ENCODE assay signal across 8 cellular contexts in genomic region chr14:59964251-59965007, GRCh38. TPM values are rescaled to one million over a fixed set of nuclear protein-coding genes. Genes with fewer than 3 reads are reported as not detected.
DNase-seq lines count a peak whose midpoint lies in the region; ATAC-seq and TF ChIP-seq lines count a peak whose summit lies in the region.

No MANE protein-coding gene starts in this region.

- in situ Hi-C loops in G401 (cut with HindIII; ENCODE audit: low sequenced_read_pairs) = no loop called here

- no peak overlapping the region for H3K27ac ChIP-seq in cardiac muscle cell
- H3K27ac ChIP-seq in dorsolateral prefrontal cortex = peak overlapping the region in 12 of 59 donors; percentile 1 to 92 (median 67)
- no peak overlapping the region for H3K27ac ChIP-seq in upper lobe of right lung

- DNase-seq in cardiac muscle cell (ENCODE audit: low read depth in 1 of 2, low spot score in 1 of 2) (peak; percentile 7 to 8), Right ventricle myocardium superior (no peak), dorsolateral prefrontal cortex (no peak), upper lobe of right lung (no peak), NCI-H69 (lab: John Stamatoyannopoulos, UW) (no peak), G401 (ENCODE audit: low spot score) (no peak)
- DNase-seq in activated naive CD4-positive, alpha-beta T cell treated with anti-CD3 and anti-CD28 coated beads, Interleukin-2, amount 50 U/mL, for 16 hours = no peak

- no peaks in the 10 kb centered on the region for H3K36me3 ChIP-seq in cardiac muscle cell
- H3K36me3 ChIP-seq in upper lobe of right lung = no peaks in the 10 kb centered on the region

- no peaks in the 10 kb centered on the region for H3K9me3 ChIP-seq in cardiac muscle cell (ENCODE audit: low read depth)
- H3K9me3 ChIP-seq in upper lobe of right lung = no peaks in the 10 kb centered on the region

- H3K27me3 ChIP-seq in cardiac muscle cell (no peaks in the 10 kb centered on the region), dorsolateral prefrontal cortex (no peaks in the 10 kb centered on the region), upper lobe of right lung (no peaks in the 10 kb centered on the region)

- intact Hi-C loops in Right ventricle myocardium superior (cut with DNase I) = loop anchor here (5.0 kb wide), 2 partner anchors 203 to 223 kb away; partner anchors contain the start of gene DHRS7
- intact Hi-C loops in dorsolateral prefrontal cortex (cut with DNase I) = loop anchor here (2.0 to 10.0 kb wide), 3 partner anchors 130 to 220 kb away; partner anchors contain the start of genes DHRS7 (in 1 of the 2) and PCNX4 (in 1 of the 2)
- intact Hi-C loops in upper lobe of right lung (cut with DNase I) = loop anchor here (10.0 kb wide), 1 partner anchor 220 kb away; no protein-coding TSS in a partner anchor

- no peak for ATAC-seq in Right ventricle myocardium superior (ENCODE audit: poor library complexity)
- peak; percentile 18 for ATAC-seq in HG03159 (IDR thresholded peaks at IDR 0.05; ENCODE audit: unreplicated experiment)
- ATAC-seq in upper lobe of right lung = peak; percentile 66

- H3K4me1 ChIP-seq in cardiac muscle cell (ENCODE audit: low read depth) (no peaks in the 10 kb centered on the region), upper lobe of right lung (no peaks in the 10 kb centered on the region)

- no peak overlapping the region for H3K4me3 ChIP-seq in cardiac muscle cell
- H3K4me3 ChIP-seq in dorsolateral prefrontal cortex = peak overlapping the region in 39 of 59 donors; percentile 38 to 72 (median 57)
- no peak overlapping the region for H3K4me3 ChIP-seq in upper lobe of right lung

- TF ChIP-seq CTCF in cardiac muscle cell (IDR thresholded peaks at IDR 0.05; ENCODE audit: low read depth, low read length) (no peak), dorsolateral prefrontal cortex (IDR thresholded peaks at IDR 0.05 in 54 of 56, conservative IDR thresholded peaks at IDR 0.05 in 2 of 56; ENCODE audit: low read depth in 1 of 56, partially characterized antibody in 56 of 56) (no peak), upper lobe of right lung (IDR thresholded peaks at IDR 0.05) (no peak)

RNA-seq across cellular contexts. Expression of gene LRRC9, which starts 44.5 kb away (rescaled TPM):
- 0.24 and 2.6 TPM in 2 replicates for total RNA-seq in cardiac muscle cell
- polyA plus RNA-seq in cardiac muscle cell = 0.80 and 1.2 TPM in 2 replicates
- total RNA-seq in Right ventricle myocardium superior = not detected
- total RNA-seq in dorsolateral prefrontal cortex = 1 to 10 TPM in 115 of 120 experiments, under 1 TPM in 5; 0.72 to 5.2 (median 2.6) TPM
- not detected for total RNA-seq in upper lobe of right lung
- total RNA-seq in G401 (2014; rRNA removed; shearing (Covaris generic)) = not detected in 2 replicates

Comparison
In these comparisons a context has a peak if more than half of its experiments do, and no peak if none do; other contexts are left out.
1. DNase-seq: peak in cardiac muscle cell (2 of 2); none in Right ventricle myocardium superior (single experiment), dorsolateral prefrontal cortex (0 of 10), upper lobe of right lung (single experiment), NCI-H69 (single experiment), G401 (single experiment) and activated naive CD4-positive, alpha-beta T cell treated with anti-CD3 and anti-CD28 coated beads, Interleukin-2, amount 50 U/mL, for 16 hours (single experiment).
2. H3K4me3 ChIP-seq: peak in dorsolateral prefrontal cortex (39 of 59); none in cardiac muscle cell (single experiment) and upper lobe of right lung (single experiment).